Comparison of ENCODE assay signal across 24 cellular contexts in the genomic region with DNA sequence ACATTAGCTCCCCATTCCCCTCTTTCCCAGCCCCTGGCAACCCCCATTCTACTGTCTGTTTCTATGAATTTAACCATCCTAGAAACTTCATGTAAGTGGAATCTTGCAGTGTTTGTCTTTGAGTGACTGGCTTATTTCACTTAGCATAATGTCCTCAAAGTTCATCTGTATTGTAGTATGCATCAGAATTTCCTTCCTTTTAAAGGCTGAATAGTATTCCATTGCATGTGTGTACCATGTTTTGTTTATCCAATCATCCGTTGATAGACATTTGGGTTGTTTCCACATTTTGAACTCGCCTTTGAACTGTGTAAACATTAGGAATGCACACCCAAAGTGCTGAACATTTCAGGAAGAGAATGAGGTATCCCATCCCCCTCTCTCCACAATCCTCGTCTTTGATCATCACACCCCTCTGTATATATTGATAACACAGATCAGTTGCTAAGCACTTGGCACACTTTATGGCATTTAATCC. TPM values are rescaled to one million over a fixed set of nuclear protein-coding genes. Genes with fewer than 3 reads are reported as not detected.
DNase-seq lines count a peak whose midpoint lies in the region; ATAC-seq, FAIRE-seq and TF ChIP-seq lines count a peak whose summit lies in the region.
"Had no signal": no experiment of that assay in that cellular context is flagged by ENCODE, and none has a peak within 500 bp of the region (broad histone marks: within the 10 kb centered on the region; RNA-seq: fewer than 3 reads in every experiment).

No MANE protein-coding gene starts in this region.

- peaks cover 11% of the 10 kb centered on the region for H3K4me1 Mint-ChIP-seq in astrocyte (ENCODE audit: low read depth, unreplicated experiment)
- peaks cover 96% of the 10 kb centered on the region for H3K4me1 Mint-ChIP-seq in nephron progenitor cell

- no peaks in the 10 kb centered on the region for H3K27me3 ChIP-seq in astrocyte (ENCODE audit: insufficient read depth, low read length)

- peak; percentile 27 for ATAC-seq in mucosa of descending colon
- ATAC-seq: CD8-positive, alpha-beta T cell had no signal

- H3K36me3 ChIP-seq in HEK293 (ENCODE audit: control insufficient read depth in 2 of 2, insufficient read depth in 1 of 2, low read length in 2 of 2) (no peaks in the 10 kb centered on the region), astrocyte (ENCODE audit: insufficient read depth, low read length) (no peaks in the 10 kb centered on the region), mucosa of descending colon (ENCODE audit: low read depth) (no peaks in the 10 kb centered on the region)
- H3K36me3 ChIP-seq: BLaER1 treated with 17β-estradiol and CSF1 and Interleukin-3, amounts not matched to agents 10 nM and 100 nM had no signal

- H3K27ac ChIP-seq in HEK293 (ENCODE audit: extremely low read depth, low read depth, low read length) (no peak overlapping the region), astrocyte (ENCODE audit: low read depth, low read length) (no peak overlapping the region)
- H3K27ac ChIP-seq: BLaER1 treated with 17β-estradiol and CSF1 and Interleukin-3, amounts not matched to agents 10 nM and 100 nM; C4-2B had no signal

- H3K27me3 Mint-ChIP-seq in astrocyte (ENCODE audit: low read depth, unreplicated experiment) (no peaks in the 10 kb centered on the region), nephron progenitor cell (ENCODE audit: low read depth, poor library complexity) (no peaks in the 10 kb centered on the region)
- H3K27me3 Mint-ChIP-seq: B cell; CD4-positive, alpha-beta T cell had no signal

- no peak overlapping the region for H3K9ac ChIP-seq in astrocyte (ENCODE audit: low read length)
- H3K9ac ChIP-seq: BLaER1 treated with 17β-estradiol and CSF1 and Interleukin-3, amounts not matched to agents 10 nM and 100 nM had no signal

- H3K4me2 ChIP-seq in astrocyte (ENCODE audit: low read length), result no peak overlapping the region
- H3K4me2 ChIP-seq: BLaER1 treated with 17β-estradiol and CSF1 and Interleukin-3, amounts not matched to agents 10 nM and 100 nM had no signal

- no peak overlapping the region for H3K4me3 Mint-ChIP-seq in astrocyte (ENCODE audit: unreplicated experiment)
- no peak overlapping the region for H3K4me3 Mint-ChIP-seq in nephron progenitor cell
- H3K4me3 Mint-ChIP-seq: B cell; CD4-positive, alpha-beta T cell; CD8-positive, alpha-beta T cell had no signal

- H3K36me3 Mint-ChIP-seq in astrocyte (ENCODE audit: low read depth, unreplicated experiment) (no peaks in the 10 kb centered on the region), nephron progenitor cell (ENCODE audit: low read depth) (peaks cover 4% of the 10 kb centered on the region)
- H3K36me3 Mint-ChIP-seq: CD8-positive, alpha-beta T cell had no signal

- TF ChIP-seq CTCF in HEK293 (tag by site-specific recombination; IDR thresholded peaks at IDR 0.05) (no peak), astrocyte (IDR thresholded peaks at IDR 0.05; ENCODE audit: insufficient read depth, low read depth, low read length) (no peak), mucosa of descending colon (IDR thresholded peaks at IDR 0.05) (no peak), nephron progenitor cell (IDR thresholded peaks at IDR 0.05) (no peak), GM20000 (IDR thresholded peaks at IDR 0.05; ENCODE audit: extremely low read depth, missing control alignments) (no peak)

- DNase-seq in astrocyte (ENCODE audit: low read depth) (no peak), mucosa of descending colon (no peak), nephron progenitor cell (no peak), AG08395 (ENCODE audit: low spot score) (no peak), GM20000 (ENCODE audit: low spot score) (no peak)
- DNase-seq in activated naive CD4-positive, alpha-beta T cell treated with anti-CD3 and anti-CD28 coated beads, Interleukin-2, amount 50 U/mL, for 16 hours, result no peak
- DNase-seq: 8988T; ACHN; AML-193; Caco-2; Calu3; CD4-positive, alpha-beta T cell; CD8-positive, alpha-beta T cell; DMS79 treated with DMSO at 0.1 percent for 48 hours; GF-D8 had no signal

- POLR2A ChIA-PET in HEK293 (lab: Yijun Ruan, JAX), result no interaction called here

- no peak overlapping the region for H2AFZ ChIP-seq in astrocyte (ENCODE audit: low read depth, low read length)

- H3K9me3 Mint-ChIP-seq in astrocyte (ENCODE audit: unreplicated experiment) (peaks cover 4% of the 10 kb centered on the region), nephron progenitor cell (peaks cover 48% of the 10 kb centered on the region)
- H3K9me3 Mint-ChIP-seq: CD4-positive, alpha-beta T cell; CD8-positive, alpha-beta T cell had no signal

- CTCF ChIA-PET in HEK293 (lab: Yijun Ruan, JAX), result interaction anchor here (1.5 kb wide), 1 partner anchor 194 kb away, joined by 5 read pairs; no protein-coding TSS in a partner anchor

- intact Hi-C loops in mucosa of descending colon (cut with DNase I, micrococcal nuclease), result no loop called here

- H3K79me2 ChIP-seq in astrocyte (ENCODE audit: insufficient read depth, low read length), result no peaks in the 10 kb centered on the region

- H3K27ac Mint-ChIP-seq in astrocyte (ENCODE audit: unreplicated experiment) (no peak overlapping the region), nephron progenitor cell (peak overlapping the region; percentile 82)
- H3K27ac Mint-ChIP-seq: B cell; CD4-positive, alpha-beta T cell; CD8-positive, alpha-beta T cell had no signal

- no peak overlapping the region for H3K4me3 ChIP-seq in HEK293 (ENCODE audit: low read depth, low read length)
- H3K4me3 ChIP-seq in astrocyte (ENCODE audit: insufficient read depth, low read depth, low read length), result no peak overlapping the region
- no peak overlapping the region for H3K4me3 ChIP-seq in mucosa of descending colon
- H3K4me3 ChIP-seq: BLaER1 treated with 17β-estradiol and CSF1 and Interleukin-3, amounts not matched to agents 10 nM and 100 nM had no signal

- peak; percentile 59 for FAIRE-seq in astrocyte (lab: Jason Lieb, UNC)
- FAIRE-seq: A204.1, D721Med, G401.6, GM12891, GM19239 had no signal

- H4K20me1 ChIP-seq in astrocyte (ENCODE audit: insufficient read depth, low read length), result no peaks in the 10 kb centered on the region
- H4K20me1 ChIP-seq: BLaER1 treated with 17β-estradiol and CSF1 and Interleukin-3, amounts not matched to agents 10 nM and 100 nM had no signal

- no peaks in the 10 kb centered on the region for H3K4me1 ChIP-seq in HEK293 (ENCODE audit: control insufficient read depth, insufficient read depth, low read length)
- H3K4me1 ChIP-seq in astrocyte (ENCODE audit: insufficient read depth, low read length), result peaks cover 12% of the 10 kb centered on the region
- no peaks in the 10 kb centered on the region for H3K4me1 ChIP-seq in mucosa of descending colon (ENCODE audit: low read depth)

- H3K9me3 ChIP-seq in HEK293 (ENCODE audit: control insufficient read depth, insufficient read depth, low read depth, low read length), result no peaks in the 10 kb centered on the region
- H3K9me3 ChIP-seq in astrocyte (ENCODE audit: insufficient read depth, low read depth, low read length), result no peaks in the 10 kb centered on the region
- no peaks in the 10 kb centered on the region for H3K9me3 ChIP-seq in mucosa of descending colon
- H3K9me3 ChIP-seq: Caco-2 had no signal

TF ChIP-seq in HEK293, 187 proteins besides CTCF, POLR2A, EP300 and RAD21:
- TF ChIP-seq ZNF146 (tag by site-specific recombination; IDR thresholded peaks at IDR 0.05) (peak; percentile 95), TRIM28 (IDR thresholded peaks at IDR 0.05; ENCODE audit: borderline replicate concordance, low read length) (0 out of 2 replicates have a peak, but pooled peaks have one; percentile 23)
- TF ChIP-seq, protein P1, sequence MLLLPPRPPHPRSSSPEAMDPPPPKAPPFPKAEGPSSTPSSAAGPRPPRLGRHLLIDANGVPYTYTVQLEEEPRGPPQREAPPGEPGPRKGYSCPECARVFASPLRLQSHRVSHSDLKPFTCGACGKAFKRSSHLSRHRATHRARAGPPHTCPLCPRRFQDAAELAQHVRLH (tag by site-specific recombination; IDR thresholded peaks at IDR 0.05), result peak; percentile 14; the same call in 1 of the 2 replicates
- TF ChIP-seq, protein P2, sequence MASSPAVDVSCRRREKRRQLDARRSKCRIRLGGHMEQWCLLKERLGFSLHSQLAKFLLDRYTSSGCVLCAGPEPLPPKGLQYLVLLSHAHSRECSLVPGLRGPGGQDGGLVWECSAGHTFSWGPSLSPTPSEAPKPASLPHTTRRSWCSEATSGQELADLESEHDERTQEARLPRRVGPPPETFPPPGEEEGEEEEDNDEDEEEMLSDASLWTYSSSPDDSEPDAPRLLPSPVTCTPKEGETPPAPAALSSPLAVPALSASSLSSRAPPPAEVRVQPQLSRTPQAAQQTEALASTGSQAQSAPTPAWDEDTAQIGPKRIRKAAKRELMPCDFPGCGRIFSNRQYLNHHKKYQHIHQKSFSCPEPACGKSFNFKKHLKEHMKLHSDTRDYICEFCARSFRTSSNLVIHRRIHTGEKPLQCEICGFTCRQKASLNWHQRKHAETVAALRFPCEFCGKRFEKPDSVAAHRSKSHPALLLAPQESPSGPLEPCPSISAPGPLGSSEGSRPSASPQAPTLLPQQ (tag by site-specific recombination; IDR thresholded peaks at IDR 0.05), result no peak

RNA-seq across cellular contexts. Expression of a gene that starts 56.4 kb away (rescaled TPM):
- total RNA-seq in astrocyte, result 0.61 and 0.70 TPM in 2 replicates
- not detected for total RNA-seq in mucosa of descending colon
- total RNA-seq: B cell; Calu3; CD4-positive, alpha-beta T cell; CD8-positive, alpha-beta T cell had no signal
